Comparison of ENCODE assay signal across 6 cellular contexts in genomic region chr6:31740397-31741223, GRCh38.
DNase-seq lines count a peak whose midpoint lies in the region; ATAC-seq lines count a peak whose summit lies in the region.

No MANE protein-coding gene starts in this region.

- peak overlapping the region; percentile 96 for H3K4me3 Mint-ChIP-seq in stimulated activated naive CD8-positive, alpha-beta T cell treated with anti-CD3 and anti-CD28 coated beads, Interleukin-15, Interleukin-2, amounts not matched to agents 100 ng/mL and 50 ng/mL, for 24 hours

- no peaks in the 10 kb centered on the region for H3K36me3 ChIP-seq in effector memory CD4-positive, alpha-beta T cell (ENCODE audit: control insufficient read depth, insufficient read depth, low read length)
- H3K36me3 ChIP-seq in rectal smooth muscle tissue (ENCODE audit: control insufficient read depth, insufficient read depth, low read length): no peaks in the 10 kb centered on the region

- H3K9ac ChIP-seq in rectal smooth muscle tissue (ENCODE audit: low read length): peak overlapping the region; percentile 82

- no peaks in the 10 kb centered on the region for H3K9me3 Mint-ChIP-seq in stimulated activated naive CD8-positive, alpha-beta T cell treated with anti-CD3 and anti-CD28 coated beads, Interleukin-15, Interleukin-2, amounts not matched to agents 100 ng/mL and 50 ng/mL, for 24 hours

- H3K36me3 Mint-ChIP-seq in stimulated activated naive CD8-positive, alpha-beta T cell treated with anti-CD3 and anti-CD28 coated beads, Interleukin-15, Interleukin-2, amounts not matched to agents 100 ng/mL and 50 ng/mL, for 24 hours (ENCODE audit: low read depth): peaks cover 58% of the 10 kb centered on the region

- H3K27ac Mint-ChIP-seq in stimulated activated naive CD8-positive, alpha-beta T cell treated with anti-CD3 and anti-CD28 coated beads, Interleukin-15, Interleukin-2, amounts not matched to agents 100 ng/mL and 50 ng/mL, for 24 hours: peak overlapping the region; percentile 94

- H3K27me3 ChIP-seq in effector memory CD4-positive, alpha-beta T cell (replicated peaks; ENCODE audit: control insufficient read depth, insufficient read depth, low read length, poor library complexity, severe bottlenecking): no peaks in the 10 kb centered on the region
- H3K27me3 ChIP-seq in rectal smooth muscle tissue (ENCODE audit: control insufficient read depth, insufficient read depth, low read length): no peaks in the 10 kb centered on the region

- DNase-seq in stimulated activated naive CD8-positive, alpha-beta T cell treated with anti-CD3 and anti-CD28 coated beads, Interleukin-15, Interleukin-2, amounts not matched to agents 100 U/mL and 50 U/mL, for 24 hours: no peak
- no peak for DNase-seq in effector memory CD4-positive, alpha-beta T cell
- no peak for DNase-seq in AG08396 (ENCODE audit: low spot score)

- peak overlapping the region; percentile 58 for H3K27ac ChIP-seq in effector memory CD4-positive, alpha-beta T cell (ENCODE audit: insufficient read depth, low read length, poor library complexity, severe bottlenecking)
- peak overlapping the region; percentile 30 for H3K27ac ChIP-seq in rectal smooth muscle tissue (ENCODE audit: low read depth, low read length)

- no peaks in the 10 kb centered on the region for H3K9me3 ChIP-seq in effector memory CD4-positive, alpha-beta T cell (ENCODE audit: control insufficient read depth, low read length)

- peak overlapping the region; percentile 86 for H3K4me3 ChIP-seq in effector memory CD4-positive, alpha-beta T cell (ENCODE audit: insufficient read depth, low read depth, low read length, poor library complexity, severe bottlenecking)
- H3K4me3 ChIP-seq in rectal smooth muscle tissue (ENCODE audit: low read length): peak overlapping the region; percentile 90

- H3K4me1 Mint-ChIP-seq in stimulated activated naive CD8-positive, alpha-beta T cell treated with anti-CD3 and anti-CD28 coated beads, Interleukin-15, Interleukin-2, amounts not matched to agents 100 ng/mL and 50 ng/mL, for 24 hours (ENCODE audit: low read depth): peaks cover 55% of the 10 kb centered on the region

- no peaks in the 10 kb centered on the region for H3K27me3 Mint-ChIP-seq in stimulated activated naive CD8-positive, alpha-beta T cell treated with anti-CD3 and anti-CD28 coated beads, Interleukin-15, Interleukin-2, amounts not matched to agents 100 ng/mL and 50 ng/mL, for 24 hours

- peaks cover 36% of the 10 kb centered on the region for H3K4me1 ChIP-seq in effector memory CD4-positive, alpha-beta T cell (ENCODE audit: control insufficient read depth, insufficient read depth, low read length, poor library complexity, severe bottlenecking)
- H3K4me1 ChIP-seq in rectal smooth muscle tissue (ENCODE audit: control insufficient read depth, insufficient read depth, low read length): peaks cover 8% of the 10 kb centered on the region

- no peak for ATAC-seq in stimulated activated naive CD8-positive, alpha-beta T cell treated with anti-CD3 and anti-CD28 coated beads, Interleukin-15, Interleukin-2, amounts not matched to agents 100 U/mL and 50 U/mL, for 24 hours
- ATAC-seq in GM21825 (IDR thresholded peaks at IDR 0.05; ENCODE audit: unreplicated experiment): no peak
